In the genomic region with DNA sequence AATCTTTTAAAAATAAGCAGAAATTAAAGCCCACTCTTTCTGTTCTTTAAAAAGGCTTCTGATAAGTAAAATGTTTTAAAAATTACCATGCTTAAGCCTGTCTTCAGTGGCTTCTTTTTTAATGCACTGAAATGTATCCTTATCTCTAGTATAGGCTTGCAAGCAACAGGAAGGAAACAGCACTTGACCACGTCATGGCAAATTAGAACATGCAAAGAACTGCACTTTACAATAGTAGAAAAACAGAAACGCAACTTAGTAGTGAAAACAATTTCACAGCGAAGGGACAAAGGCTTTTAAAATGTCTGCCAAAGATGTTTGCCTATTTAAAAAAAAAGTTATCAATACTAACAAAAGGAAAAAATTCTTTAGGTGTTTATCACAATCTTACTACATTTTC, we compare ENCODE assay signal across 8 cellular contexts. TPM values are rescaled to one million over a fixed set of nuclear protein-coding genes. Genes with fewer than 3 reads are reported as not detected.
DNase-seq lines count a peak whose midpoint lies in the region; ATAC-seq and TF ChIP-seq lines count a peak whose summit lies in the region.

No MANE protein-coding gene starts in this region.

- in situ Hi-C loops in GM13977 (cut with MboI; ENCODE audit: low pct_unique_long_range_greater_than_20kb, low sequenced_read_pairs, unreplicated experiment) = no loop called here

- H3K4me1 Mint-ChIP-seq in activated naive CD4-positive, alpha-beta T cell treated with anti-CD3 and anti-CD28 coated beads, Interleukin-2, amount 10 ng/mL, durations not matched to agents 7 days and 5 days = peaks cover 59% of the 10 kb centered on the region

- intact Hi-C loops in right cardiac atrium (cut with DNase I) = no loop called here

- peak overlapping the region; percentile 90 for H3K4me3 Mint-ChIP-seq in activated naive CD4-positive, alpha-beta T cell treated with anti-CD3 and anti-CD28 coated beads, Interleukin-2, amount 10 ng/mL, durations not matched to agents 7 days and 5 days

- H3K27me3 ChIP-seq in right cardiac atrium (ENCODE audit: control insufficient read depth, insufficient read depth) = no peaks in the 10 kb centered on the region

- no peaks in the 10 kb centered on the region for H3K27me3 Mint-ChIP-seq in activated naive CD4-positive, alpha-beta T cell treated with anti-CD3 and anti-CD28 coated beads, Interleukin-2, amount 10 ng/mL, durations not matched to agents 7 days and 5 days

- peaks cover 42% of the 10 kb centered on the region for H3K36me3 Mint-ChIP-seq in activated naive CD4-positive, alpha-beta T cell treated with anti-CD3 and anti-CD28 coated beads, Interleukin-2, amount 10 ng/mL, durations not matched to agents 7 days and 5 days

- CTCF ChIA-PET in activated naive CD4-positive, alpha-beta T cell treated with anti-CD3 and anti-CD28 coated beads, Interleukin-2, amount 10 ng/mL, durations not matched to agents 7 days and 5 days (lab: Charles Lee) = no interaction called here

- ATAC-seq in GM21737 (IDR thresholded peaks at IDR 0.05; ENCODE audit: unreplicated experiment) (peak; percentile 51), right cardiac atrium (peak; percentile 76 to 88)

- DNase-seq in GM13977 (ENCODE audit: low spot score) (peak; percentile 60), MV-4-11 (lab: John Stamatoyannopoulos, UW) (peak; percentile 85), right cardiac atrium (no peak), NCI-H82 (lab: John Stamatoyannopoulos, UW) (no peak), GM03348 (ENCODE audit: low spot score) (no peak)
- DNase-seq in activated naive CD4-positive, alpha-beta T cell treated with anti-CD3 and anti-CD28 coated beads, Interleukin-2, amount 10 ng/mL, durations not matched to agents 7 days and 5 days = peak; percentile 69
- DNase-seq in stimulated activated CD8-positive, alpha-beta memory T cell treated with anti-CD3 and anti-CD28 coated beads, Interleukin-4, amount 100 ng/mL, for 24 hours (ENCODE audit: low read depth) = peak; percentile 17

- H3K4me1 ChIP-seq in right cardiac atrium (ENCODE audit: control insufficient read depth, insufficient read depth, low read length) = peaks cover 7% of the 10 kb centered on the region

- 3% methylated on average over 3 of the region's 3 CpGs for WGBS in right cardiac atrium

- H3K9me3 ChIP-seq in right cardiac atrium (ENCODE audit: control insufficient read depth, low read length) = no peaks in the 10 kb centered on the region

- TF ChIP-seq CTCF in GM13977 (IDR thresholded peaks at IDR 0.05; ENCODE audit: extremely low read depth, insufficient read depth, missing control alignments) = no peak

- H3K9me3 Mint-ChIP-seq in activated naive CD4-positive, alpha-beta T cell treated with anti-CD3 and anti-CD28 coated beads, Interleukin-2, amount 10 ng/mL, durations not matched to agents 7 days and 5 days = no peaks in the 10 kb centered on the region

- peak overlapping the region; percentile 99 for H3K27ac Mint-ChIP-seq in activated naive CD4-positive, alpha-beta T cell treated with anti-CD3 and anti-CD28 coated beads, Interleukin-2, amount 10 ng/mL, durations not matched to agents 7 days and 5 days

- peak overlapping the region; percentile 76 for H3K4me3 ChIP-seq in right cardiac atrium (ENCODE audit: low read length)

- no peak overlapping the region for H3K27ac ChIP-seq in right cardiac atrium (ENCODE audit: low read length)

RNA-seq across cellular contexts. Expression of gene ELF1, which starts 36.3 kb away (rescaled TPM):
- total RNA-seq in right cardiac atrium = 10 to 100 TPM; 41.3 to 57.1 (median 45.6) TPM
- 16.6 TPM for polyA plus RNA-seq in right cardiac atrium

Comparison
In these comparisons a context has a peak if more than half of its experiments do, and no peak if none do; other contexts are left out.
1. DNase-seq: peak in GM13977 (single experiment), MV-4-11 (single experiment), activated naive CD4-positive, alpha-beta T cell treated with anti-CD3 and anti-CD28 coated beads, Interleukin-2, amount 10 ng/mL, durations not matched to agents 7 days and 5 days (single experiment) and stimulated activated CD8-positive, alpha-beta memory T cell treated with anti-CD3 and anti-CD28 coated beads, Interleukin-4, amount 100 ng/mL, for 24 hours (single experiment); none in right cardiac atrium (0 of 3), NCI-H82 (single experiment) and GM03348 (single experiment).